16 cellular contexts compared by ENCODE assay signal in the genomic region with DNA sequence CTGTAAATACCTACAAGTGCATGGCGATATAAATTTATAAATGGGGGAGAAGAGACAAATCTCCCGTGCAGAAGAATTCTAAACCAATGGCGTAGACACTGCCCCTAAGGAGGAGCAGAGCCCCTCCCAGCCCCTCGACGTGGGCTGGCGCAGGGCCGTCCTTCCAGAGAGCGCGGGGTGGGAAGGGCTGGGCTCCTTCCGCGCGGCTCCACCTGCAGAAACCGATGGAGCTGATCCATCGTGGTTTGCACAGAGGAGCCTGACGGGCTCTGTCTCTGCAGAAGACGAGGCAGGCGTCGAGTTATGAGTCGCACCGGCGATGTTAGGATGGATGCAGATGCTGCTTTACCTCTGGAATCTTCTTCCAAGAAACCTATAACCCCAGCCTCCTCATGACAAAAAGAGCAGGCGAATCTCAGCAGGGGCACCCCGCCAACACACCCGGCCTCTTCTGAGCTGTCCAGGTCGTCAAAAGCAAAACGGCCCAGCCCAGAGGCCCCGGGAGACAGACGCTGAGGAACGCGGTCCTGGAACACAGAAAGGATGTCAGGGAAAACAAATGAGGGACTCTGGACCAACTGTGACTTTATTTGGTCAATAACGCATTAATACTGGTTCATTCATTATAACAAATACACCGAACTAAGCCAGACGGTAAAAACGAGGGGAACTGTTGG. TPM values are rescaled to one million over a fixed set of nuclear protein-coding genes. Genes with fewer than 3 reads are reported as not detected.
A peak's percentile ranks its signal among the peaks of the same experiment; 100 is the strongest.
DNase-seq lines count a peak whose midpoint lies in the region; ATAC-seq and TF ChIP-seq lines count a peak whose summit lies in the region.
"Had no signal": no experiment of that assay in that cellular context is flagged by ENCODE, and none has a peak within 500 bp of the region (broad histone marks: within the 10 kb centered on the region; RNA-seq: fewer than 3 reads in every experiment).

No MANE protein-coding gene starts in this region.

- DNase-seq in NCI-H748 (lab: John Stamatoyannopoulos, UW; ENCODE audit: unreplicated experiment) (peak; percentile 59), NCI-H748 treated with DMSO at 0.1 percent for 48 hours (lab: John Stamatoyannopoulos, UW) (no peak), H7 (peak; percentile 72), fibroblast of the aortic adventitia (ENCODE audit: low read depth) (peak; percentile 31), sciatic nerve (ENCODE audit: low spot score) (peak; percentile 55), NCI-H524 treated with DMSO at 0.1 percent for 48 hours (lab: John Stamatoyannopoulos, UW) (no peak), COLO668 (lab: John Stamatoyannopoulos, UW; ENCODE audit: unreplicated experiment) (no peak)
- DNase-seq: AML-193; CD4-positive, alpha-beta T cell; Kasumi-1; NCI-H1436; NCI-H2107 had no signal

- TF ChIP-seq CTCF in fibroblast of the aortic adventitia (IDR thresholded peaks at IDR 0.05; ENCODE audit: insufficient read depth, low read length) = no peak

- H3K4me1 Mint-ChIP-seq in stimulated activated memory B cell treated with anti-CD40 and anti-IgM and Interleukin-4, amounts not matched to agents 10 μg/mL and 1 μg/mL and 100 μg/mL, for 72 hours = peaks cover 7% of the 10 kb centered on the region

- no peak overlapping the region for H3K27ac Mint-ChIP-seq in stimulated activated memory B cell treated with anti-CD40 and anti-IgM and Interleukin-4, amounts not matched to agents 10 μg/mL and 1 μg/mL and 100 μg/mL, for 72 hours
- H3K27ac Mint-ChIP-seq: CD4-positive, alpha-beta T cell had no signal

- peaks cover 14% of the 10 kb centered on the region for H3K9me3 Mint-ChIP-seq in stimulated activated memory B cell treated with anti-CD40 and anti-IgM and Interleukin-4, amounts not matched to agents 10 μg/mL and 1 μg/mL and 100 μg/mL, for 72 hours
- H3K9me3 Mint-ChIP-seq: CD4-positive, alpha-beta T cell had no signal

- intact Hi-C loops in sciatic nerve (cut with DNase I) = no loop called here

- no peaks in the 10 kb centered on the region for H3K36me3 ChIP-seq in H7 (replicated peaks; ENCODE audit: control insufficient read depth, insufficient read depth, low read length)

- no peak for ATAC-seq in sciatic nerve
- ATAC-seq in stimulated activated memory B cell treated with anti-CD40 and anti-IgM and Interleukin-4, amounts not matched to agents 10 μg/mL and 1 μg/mL and 100 μg/mL, for 72 hours = no peak
- ATAC-seq: A549 had no signal

- H3K27me3 Mint-ChIP-seq in stimulated activated memory B cell treated with anti-CD40 and anti-IgM and Interleukin-4, amounts not matched to agents 10 μg/mL and 1 μg/mL and 100 μg/mL, for 72 hours = peaks cover 8% of the 10 kb centered on the region
- H3K27me3 Mint-ChIP-seq: CD4-positive, alpha-beta T cell had no signal

- H3K27me3 ChIP-seq in H7 (ENCODE audit: control insufficient read depth, insufficient read depth, low read length) = no peaks in the 10 kb centered on the region

- no peak overlapping the region for H3K4me3 Mint-ChIP-seq in stimulated activated memory B cell treated with anti-CD40 and anti-IgM and Interleukin-4, amounts not matched to agents 10 μg/mL and 1 μg/mL and 100 μg/mL, for 72 hours
- H3K4me3 Mint-ChIP-seq: CD4-positive, alpha-beta T cell had no signal

- H3K4me3 ChIP-seq in H7 (ENCODE audit: insufficient read depth, low read depth, low read length) (no peak overlapping the region), fibroblast of the aortic adventitia (ENCODE audit: low read depth, low read length) (no peak overlapping the region)
- H3K4me3 ChIP-seq: A549 had no signal

- no peaks in the 10 kb centered on the region for H3K36me3 Mint-ChIP-seq in stimulated activated memory B cell treated with anti-CD40 and anti-IgM and Interleukin-4, amounts not matched to agents 10 μg/mL and 1 μg/mL and 100 μg/mL, for 72 hours

RNA-seq across cellular contexts. Expression of gene B4GALNT4, which starts 11.0 kb away (rescaled TPM):
- total RNA-seq in H7 (2014; rRNA removed; shearing (Covaris generic)) = 56.0 and 62.6 TPM in 2 replicates
- total RNA-seq in fibroblast of the aortic adventitia (ENCODE audit: low replicate concordance) (1.5 and 1.9 TPM in 2 replicates), sciatic nerve (32.2 TPM)
- total RNA-seq: OCI-LY7 had no signal

RNA-seq across cellular contexts. Expression of gene PKP3, which starts 35.7 kb away (rescaled TPM):
- 2.1 and 3.6 TPM in 2 replicates for total RNA-seq in H7 (2014; rRNA removed; shearing (Covaris generic))
- total RNA-seq in fibroblast of the aortic adventitia (ENCODE audit: low replicate concordance) = 1.3 and 5.6 TPM in 2 replicates
- 0.49 TPM for total RNA-seq in sciatic nerve
- total RNA-seq: OCI-LY7, SK-MEL-5 had no signal

RNA-seq across cellular contexts. Expression of gene IFITM3, which starts 37.6 kb away (rescaled TPM):
- total RNA-seq in H7 (2014; rRNA removed; shearing (Covaris generic)) = 278 and 328 TPM in 2 replicates
- total RNA-seq in fibroblast of the aortic adventitia (ENCODE audit: low replicate concordance) (34.3 and 95.4 TPM in 2 replicates), sciatic nerve (1,044 TPM)

RNA-seq across cellular contexts. Expression of gene IFITM1, which starts 44.4 kb away (rescaled TPM):
- total RNA-seq in H7 (2014; rRNA removed; shearing (Covaris generic)) = 1,398 and 1,404 TPM in 2 replicates
- total RNA-seq in fibroblast of the aortic adventitia (ENCODE audit: low replicate concordance) (20.9 and 24.2 TPM in 2 replicates), sciatic nerve (344 TPM)

RNA-seq across cellular contexts. Expression of gene IFITM2, which starts 50.7 kb away (rescaled TPM):
- total RNA-seq in H7 (2014; rRNA removed; shearing (Covaris generic)) = 374 and 379 TPM in 2 replicates
- total RNA-seq in fibroblast of the aortic adventitia (ENCODE audit: low replicate concordance) (50.1 and 88.1 TPM in 2 replicates), sciatic nerve (853 TPM)

Comparison
In these comparisons a context has a peak if more than half of its experiments do, and no peak if none do; other contexts are left out.
1. DNase-seq: peak in NCI-H748 (single experiment), H7 (single experiment), fibroblast of the aortic adventitia (single experiment) and sciatic nerve (single experiment); none in NCI-H748 treated with DMSO at 0.1 percent for 48 hours (single experiment), NCI-H524 treated with DMSO at 0.1 percent for 48 hours (single experiment) and COLO668 (single experiment).
2. RNA of gene B4GALNT4, which starts 11.0 kb away (total RNA-seq): 56.0 to 62.6 TPM in H7 and 32.2 TPM in sciatic nerve (single experiment); 1.5 to 1.9 TPM in fibroblast of the aortic adventitia; every median in the first group is over 10 times any median in the second.